8 cellular contexts compared by ENCODE assay signal in the genomic region with DNA sequence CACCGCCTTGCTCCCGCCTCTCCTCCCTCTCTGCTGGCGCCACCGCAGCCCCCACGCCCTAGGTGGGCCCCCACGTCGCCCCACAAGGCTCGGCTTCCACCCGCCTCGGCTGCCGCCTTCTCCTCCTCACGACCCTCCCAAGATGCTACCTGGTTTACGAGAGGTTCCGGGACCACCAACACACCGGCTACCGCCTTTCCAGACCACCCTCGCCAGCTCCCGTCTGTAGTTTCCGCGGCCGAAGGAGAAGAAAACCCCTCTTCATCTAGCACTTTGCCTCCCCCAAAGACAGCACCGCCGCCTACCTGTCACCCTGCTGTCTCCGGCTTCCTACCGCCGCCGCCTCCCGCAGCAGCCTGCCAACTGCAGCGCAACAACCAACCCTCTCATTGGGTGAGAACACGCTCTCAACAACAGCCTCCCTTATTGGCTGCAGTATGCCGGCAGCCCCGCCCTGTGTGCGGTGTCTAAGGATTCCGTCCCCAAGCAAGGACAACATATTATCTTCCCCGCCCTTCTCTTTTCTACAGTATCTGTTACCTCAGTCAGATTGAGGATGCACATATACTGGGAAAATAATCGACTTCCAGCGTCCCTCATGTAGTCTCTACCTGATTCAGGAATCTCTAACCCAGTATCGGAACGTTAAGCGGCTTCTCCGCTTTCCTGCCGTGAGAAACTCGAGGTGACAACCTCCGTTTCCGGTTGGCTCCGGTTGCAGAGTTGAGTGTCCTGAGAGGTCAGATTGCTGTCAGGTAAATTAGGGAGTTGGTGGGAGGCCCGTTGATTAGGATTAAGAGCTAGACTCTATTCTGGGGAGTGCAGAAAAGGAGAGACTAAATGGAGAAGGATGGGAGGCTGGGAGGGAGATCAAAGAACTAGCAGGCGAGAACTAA. TPM values are rescaled to one million over a fixed set of nuclear protein-coding genes. Genes with fewer than 3 reads are reported as not detected.
A peak's percentile ranks its signal among the peaks of the same experiment; 100 is the strongest.
DNase-seq lines count a peak whose midpoint lies in the region; ATAC-seq and TF ChIP-seq lines count a peak whose summit lies in the region.

TSS of gene HYCC2 (minus strand) at position 367 of the 896 bp plus-strand sequence. CDS start 47,662 bp downstream, outside the sequence.
TSS of gene NDUFB3 (plus strand) at position 697 of the 896 bp plus-strand sequence. CDS start 6,882 bp downstream, outside the sequence.

- H3K27me3 Mint-ChIP-seq in chondrocyte (ENCODE audit: low read depth): no peaks in the 10 kb centered on the region

- H3K4me1 ChIP-seq in BE2C: no peaks in the 10 kb centered on the region

- TF ChIP-seq CTCF in BE2C (IDR thresholded peaks at IDR 0.05; ENCODE audit: low read depth, low read length): peak; percentile 38
- TF ChIP-seq CTCF in chondrocyte (IDR thresholded peaks at IDR 0.05): peak; percentile 62
- TF ChIP-seq CTCF in kidney epithelial cell (IDR thresholded peaks at IDR 0.05; ENCODE audit: insufficient read depth, low read length, poor library complexity, severe bottlenecking): peak; percentile 19

- H3K9me3 Mint-ChIP-seq in chondrocyte (ENCODE audit: low read depth): no peaks in the 10 kb centered on the region

- H3K4me3 Mint-ChIP-seq in chondrocyte (ENCODE audit: unreplicated experiment): peak within 1 kb of the TSS; percentile 89

- H3K36me3 Mint-ChIP-seq in chondrocyte (ENCODE audit: low read depth): no peaks in the 10 kb centered on the region

- H3K27ac Mint-ChIP-seq in chondrocyte (ENCODE audit: unreplicated experiment): peak within 1 kb of the TSS; percentile 97

- peak; percentile 72 for TF ChIP-seq POLR2A in GM19193 (IDR thresholded peaks at IDR 0.05; ENCODE audit: extremely low read depth, insufficient read depth, insufficient read length)

- peak; percentile 98 for ATAC-seq in HG03439 (IDR thresholded peaks at IDR 0.05; ENCODE audit: unreplicated experiment)

- H3K9me3 ChIP-seq in BE2C: no peaks in the 10 kb centered on the region

- no peaks in the 10 kb centered on the region for H3K27me3 ChIP-seq in BE2C
- no peaks in the 10 kb centered on the region for H3K27me3 ChIP-seq in kidney epithelial cell (ENCODE audit: control insufficient read depth, insufficient read depth, low read length)

- DNase-seq in BE2C (peak; percentile 93), NCI-H510A (lab: John Stamatoyannopoulos, UW) (peak; percentile 75), chondrocyte (ENCODE audit: low spot score) (peak; percentile 93), kidney epithelial cell (ENCODE audit: low read depth) (peak; percentile 73)
- DNase-seq in activated CD4-positive, alpha-beta T cell treated with anti-CD3 and anti-CD28 coated beads for 1 hour: peak; percentile 89
- peak; percentile 88 to 90 for DNase-seq in stimulated activated CD4-positive, alpha-beta T cell treated with anti-CD3 and anti-CD28 coated beads, Interleukin-15, amount 100 ng/mL, for 48 hours (ENCODE audit: low read depth in 2 of 2)

- H3K36me3 ChIP-seq in BE2C (no peaks in the 10 kb centered on the region), kidney epithelial cell (ENCODE audit: control insufficient read depth, insufficient read depth, low read length) (no peaks in the 10 kb centered on the region)

- H3K4me3 ChIP-seq in BE2C (ENCODE audit: low read depth, low read length): peak within 1 kb of the TSS; percentile 88
- peak within 1 kb of the TSS; percentile 83 for H3K4me3 ChIP-seq in kidney epithelial cell (ENCODE audit: low read depth, low read length)

- H3K4me1 Mint-ChIP-seq in chondrocyte (ENCODE audit: low read depth): peaks cover 50% of the 10 kb centered on the region

RNA-seq across cellular contexts. Expression of gene HYCC2, which starts in this region (rescaled TPM):
- polyA plus RNA-seq in BE2C (2012; ENCODE audit: insufficient read depth, insufficient read length, low read depth): 4.7 TPM
- 12.0 to 18.0 TPM (median 13.4 TPM) in 3 replicates for total RNA-seq in chondrocyte
- total RNA-seq in kidney epithelial cell: 6.9 and 7.3 TPM in 2 replicates

RNA-seq across cellular contexts. Expression of gene NDUFB3, which starts in this region (rescaled TPM):
- 168 TPM for polyA plus RNA-seq in BE2C (2012; ENCODE audit: insufficient read depth, insufficient read length, low read depth)
- total RNA-seq in chondrocyte (59.2 to 94.1 TPM (median 66.2 TPM) in 3 replicates), kidney epithelial cell (37.7 and 59.0 TPM in 2 replicates)

Comparison
In these comparisons a context has a peak if more than half of its experiments do, and no peak if none do; other contexts are left out.
1. Peak in every context shown above with its lines: DNase-seq, ATAC-seq and H3K4me3 ChIP-seq.